ENCODE assay signal across 25 cellular contexts in genomic region chr17:81644496-81644895, GRCh38. TPM values are rescaled to one million over a fixed set of nuclear protein-coding genes. Genes with fewer than 3 reads are reported as not detected.
"Had no signal": no experiment of that assay in that cellular context is flagged by ENCODE, and none has a peak within 500 bp of the region (broad histone marks: within the 10 kb centered on the region; RNA-seq: fewer than 3 reads in every experiment).

No MANE protein-coding gene starts in this region.

- H3K27me3 ChIP-seq: testis had no signal

- H3K9me3 ChIP-seq: testis had no signal

- DNase-seq: activated CD4-positive, alpha-beta T cell treated with anti-CD3 and anti-CD28 coated beads for 4 hours; activated CD4-positive, alpha-beta T cell treated with anti-CD3 and anti-CD28 coated beads, Interleukin-2, amount 50 U/mL, for 4 hours; activated CD4-positive, CD25-positive, alpha-beta regulatory T cell; activated naive CD4-positive, alpha-beta T cell; activated T-cell treated with anti-CD3 and anti-CD28 coated beads for 4 hours; activated T-cell treated with anti-CD3 and anti-CD28 coated beads, Interleukin-2, amount 50 U/mL, for 72 hours; central memory CD4-positive, alpha-beta T cell; endodermal cell; foreskin keratinocyte; heart left ventricle; hypothalamus; immature natural killer cell; midbrain; naive thymus-derived CD4-positive, alpha-beta T cell; occipital lobe; stimulated activated CD4-positive, alpha-beta T cell treated with anti-CD3 and anti-CD28 coated beads, Interleukin-15, amount 100 ng/mL, for 24 hours; stimulated activated CD4-positive, alpha-beta T cell treated with anti-CD3 and anti-CD28 coated beads, Interleukin-2, amount 100 ng/mL, for 24 hours; stimulated activated naive CD4-positive, alpha-beta T cell; testis; transverse colon had no signal

- H3K36me3 ChIP-seq: breast epithelium, esophagus muscularis mucosa, heart left ventricle, transverse colon had no signal

- H3K27ac ChIP-seq: breast epithelium, esophagus muscularis mucosa, foreskin keratinocyte, heart left ventricle, testis, transverse colon had no signal

- ATAC-seq: activated naive CD4-positive, alpha-beta T cell treated with anti-CD3 and anti-CD28 coated beads, Interleukin-2, amount 50 U/mL, for 72 hours; activated T-cell treated with anti-CD3 and anti-CD28 coated beads, Interleukin-2, amount 50 U/mL, for 72 hours; foreskin keratinocyte; naive thymus-derived CD4-positive, alpha-beta T cell; right cardiac atrium had no signal

- H3K4me3 ChIP-seq: breast epithelium, esophagus muscularis mucosa, heart left ventricle, testis, transverse colon had no signal

- H3K4me1 ChIP-seq: breast epithelium, testis, transverse colon had no signal

RNA-seq across cellular contexts. Expression of gene PDE6G, which starts 11.8 kb away (rescaled TPM):
- total RNA-seq: foreskin keratinocyte, occipital lobe, transverse colon, urinary bladder had no signal
- polyA plus RNA-seq: right cardiac atrium had no signal
